20 cellular contexts compared by ENCODE assay signal in genomic region chr22:48188211-48188845, GRCh38.
DNase-seq lines count a peak whose midpoint lies in the region; ATAC-seq and TF ChIP-seq lines count a peak whose summit lies in the region.
"Had no signal": no experiment of that assay in that cellular context is flagged by ENCODE, and none has a peak within 500 bp of the region (broad histone marks: within the 10 kb centered on the region; RNA-seq: fewer than 3 reads in every experiment).

No MANE protein-coding gene starts in this region.

- H3K4me2 ChIP-seq in H9 (ENCODE audit: insufficient read depth, insufficient read length, low read length) = no peak overlapping the region

- H3K79me2 ChIP-seq in H9 (ENCODE audit: insufficient read depth, low read length) = no peaks in the 10 kb centered on the region

- H3T11ph ChIP-seq in H9 (ENCODE audit: low read length) = no peak overlapping the region

- no peaks in the 10 kb centered on the region for H3K79me1 ChIP-seq in H9 (ENCODE audit: insufficient read depth, low read depth, low read length, poor library complexity, severe bottlenecking)

- H3K14ac ChIP-seq in H9 (ENCODE audit: insufficient read depth, low read length) = no peak overlapping the region

- H3K56ac ChIP-seq in H9 (ENCODE audit: insufficient read length, low read depth, low read length) = no peak overlapping the region

- peaks cover 15% of the 10 kb centered on the region for H3K9me3 Mint-ChIP-seq in activated CD8-positive, alpha-beta T cell treated with anti-CD3 and anti-CD28 coated beads for 36 hours
- peaks cover 13% of the 10 kb centered on the region for H3K9me3 Mint-ChIP-seq in activated CD8-positive, alpha-beta T cell treated with anti-CD3 and anti-CD28 coated beads, Interleukin-2, amount 10 ng/mL, durations not matched to agents 7 days and 5 days (ENCODE audit: insufficient read depth)
- peaks cover 24 to 28% of the 10 kb centered on the region in 2 experiments for H3K9me3 Mint-ChIP-seq in H9
- H3K9me3 Mint-ChIP-seq in activated naive CD8-positive, alpha-beta T cell treated with anti-CD3 and anti-CD28 coated beads, Interleukin-2, amount 50 U/mL, for 24 hours = peaks cover 23% of the 10 kb centered on the region

- H2BK12ac ChIP-seq in H9 (ENCODE audit: insufficient read length, low read depth, low read length) = no peak overlapping the region

- no peak overlapping the region for H2BK15ac ChIP-seq in H9 (ENCODE audit: low read depth, low read length)

- peak; percentile 58 for ATAC-seq in activated CD8-positive, alpha-beta T cell treated with anti-CD3 and anti-CD28 coated beads for 36 hours
- ATAC-seq in activated CD8-positive, alpha-beta T cell treated with anti-CD3 and anti-CD28 coated beads, Interleukin-2, amount 10 ng/mL, durations not matched to agents 7 days and 5 days = no peak
- ATAC-seq in activated naive CD8-positive, alpha-beta T cell treated with anti-CD3 and anti-CD28 coated beads, Interleukin-2, amount 50 U/mL, for 24 hours = no peak
- no peak for ATAC-seq in HG02970 (IDR thresholded peaks at IDR 0.05; ENCODE audit: low FRiP score, unreplicated experiment)
- ATAC-seq: GM12878; heart left ventricle; stimulated activated memory B cell treated with anti-CD40 and anti-IgM and Interleukin-4, amounts not matched to agents 10 μg/mL and 1 μg/mL and 100 μg/mL, for 72 hours had no signal

- no peaks in the 10 kb centered on the region for H4K20me1 ChIP-seq in H9 (ENCODE audit: control insufficient read depth, insufficient read depth, insufficient read length)

- no peak overlapping the region for H2AFZ ChIP-seq in H9 (ENCODE audit: low read length)

- H3K27me3 Mint-ChIP-seq in activated CD8-positive, alpha-beta T cell treated with anti-CD3 and anti-CD28 coated beads for 36 hours = no peaks in the 10 kb centered on the region
- H3K27me3 Mint-ChIP-seq in activated CD8-positive, alpha-beta T cell treated with anti-CD3 and anti-CD28 coated beads, Interleukin-2, amount 10 ng/mL, durations not matched to agents 7 days and 5 days (ENCODE audit: low read depth) = peaks cover 3% of the 10 kb centered on the region
- 0 out of 2 replicates have a peak, but pooled peaks cover 2% of the 10 kb centered on the region for H3K27me3 Mint-ChIP-seq in H9 (ENCODE audit: low read depth)
- H3K27me3 Mint-ChIP-seq in activated naive CD8-positive, alpha-beta T cell treated with anti-CD3 and anti-CD28 coated beads, Interleukin-2, amount 50 U/mL, for 24 hours = peaks cover 7% of the 10 kb centered on the region
- H3K27me3 Mint-ChIP-seq: activated CD4-positive, alpha-beta T cell treated with anti-CD3 and anti-CD28 coated beads, Interleukin-2, amount 10 ng/mL, durations not matched to agents 24 days and 14 days; type B pancreatic cell had no signal

- POLR2A ChIA-PET in activated CD8-positive, alpha-beta T cell treated with anti-CD3 and anti-CD28 coated beads for 36 hours (lab: Charles Lee) = no interaction called here
- POLR2A ChIA-PET in activated CD8-positive, alpha-beta T cell treated with anti-CD3 and anti-CD28 coated beads, Interleukin-2, amount 10 ng/mL, durations not matched to agents 7 days and 5 days (lab: Charles Lee) = no interaction called here

- H3K4me1 Mint-ChIP-seq in activated CD8-positive, alpha-beta T cell treated with anti-CD3 and anti-CD28 coated beads for 36 hours (ENCODE audit: low read depth) = peaks cover 13% of the 10 kb centered on the region
- H3K4me1 Mint-ChIP-seq in activated CD8-positive, alpha-beta T cell treated with anti-CD3 and anti-CD28 coated beads, Interleukin-2, amount 10 ng/mL, durations not matched to agents 7 days and 5 days (ENCODE audit: low read depth) = peaks cover 13% of the 10 kb centered on the region
- peaks cover 17 to 19% of the 10 kb centered on the region in 2 experiments for H3K4me1 Mint-ChIP-seq in H9
- H3K4me1 Mint-ChIP-seq in activated naive CD8-positive, alpha-beta T cell treated with anti-CD3 and anti-CD28 coated beads, Interleukin-2, amount 50 U/mL, for 24 hours = no peaks in the 10 kb centered on the region
- H3K4me1 Mint-ChIP-seq: activated naive CD4-positive, alpha-beta T cell treated with anti-CD3 and anti-CD28 coated beads, Interleukin-2, amount 50 U/mL, for 24 hours; stimulated activated memory B cell treated with anti-CD40 and anti-IgM and Interleukin-4, amounts not matched to agents 10 μg/mL and 1 μg/mL and 100 μg/mL, for 72 hours had no signal

- no peak overlapping the region for H3K9ac ChIP-seq in H9 (ENCODE audit: extremely low read depth, insufficient read length, low read length)
- H3K9ac ChIP-seq: BLaER1 treated with 17β-estradiol and CSF1 and Interleukin-3, amounts not matched to agents 10 nM and 100 nM had no signal

- H2BK5ac ChIP-seq in H9 (ENCODE audit: insufficient read length, low read length) = no peak overlapping the region

- H4K91ac ChIP-seq in H9 (ENCODE audit: insufficient read length, low read depth, low read length) = no peak overlapping the region

- H2BK20ac ChIP-seq in H9 (ENCODE audit: low read depth, low read length, poor library complexity, severe bottlenecking) = no peak overlapping the region

- H4K8ac ChIP-seq in H9 (replicated peaks; ENCODE audit: insufficient read length, low read depth, low read length) = no peak overlapping the region

- H2BK120ac ChIP-seq in H9 (ENCODE audit: low read depth, low read length, poor library complexity, severe bottlenecking) = no peak overlapping the region

- no peak overlapping the region for H2AK5ac ChIP-seq in H9 (ENCODE audit: insufficient read length, low read length)

- H3K4me3 Mint-ChIP-seq in activated CD8-positive, alpha-beta T cell treated with anti-CD3 and anti-CD28 coated beads for 36 hours = no peak overlapping the region
- no peak overlapping the region for H3K4me3 Mint-ChIP-seq in activated CD8-positive, alpha-beta T cell treated with anti-CD3 and anti-CD28 coated beads, Interleukin-2, amount 10 ng/mL, durations not matched to agents 7 days and 5 days
- no peak overlapping the region; a peak in 1 of 5 replicates for H3K4me3 Mint-ChIP-seq in H9
- no peak overlapping the region for H3K4me3 Mint-ChIP-seq in activated naive CD8-positive, alpha-beta T cell treated with anti-CD3 and anti-CD28 coated beads, Interleukin-2, amount 50 U/mL, for 24 hours
- H3K4me3 Mint-ChIP-seq: activated CD4-positive, alpha-beta T cell treated with anti-CD3 and anti-CD28 coated beads, Interleukin-2, amount 10 ng/mL, durations not matched to agents 24 days and 14 days; activated naive CD4-positive, alpha-beta T cell treated with anti-CD3 and anti-CD28 coated beads, Interleukin-2, amount 50 U/mL, for 24 hours; stimulated activated memory B cell treated with anti-CD40 and anti-IgM and Interleukin-4, amounts not matched to agents 10 μg/mL and 1 μg/mL and 100 μg/mL, for 72 hours; type B pancreatic cell had no signal

- H3K23me2 ChIP-seq in H9 (ENCODE audit: insufficient read length, low read depth, low read length, poor library complexity, severe bottlenecking) = no peaks in the 10 kb centered on the region

- peaks cover 4% of the 10 kb centered on the region for H3K36me3 Mint-ChIP-seq in activated CD8-positive, alpha-beta T cell treated with anti-CD3 and anti-CD28 coated beads for 36 hours (ENCODE audit: low read depth)
- H3K36me3 Mint-ChIP-seq in activated CD8-positive, alpha-beta T cell treated with anti-CD3 and anti-CD28 coated beads, Interleukin-2, amount 10 ng/mL, durations not matched to agents 7 days and 5 days (ENCODE audit: low read depth) = no peaks in the 10 kb centered on the region
- peaks cover 0 to 19% (median 4%) of the 10 kb centered on the region in 3 experiments; a peak in 5 of 7 replicates for H3K36me3 Mint-ChIP-seq in H9 (ENCODE audit: insufficient read depth in 1 of 3, low read depth in 3 of 3)
- no peaks in the 10 kb centered on the region for H3K36me3 Mint-ChIP-seq in activated naive CD8-positive, alpha-beta T cell treated with anti-CD3 and anti-CD28 coated beads, Interleukin-2, amount 50 U/mL, for 24 hours (ENCODE audit: low read depth)
- H3K36me3 Mint-ChIP-seq: type B pancreatic cell had no signal

- H3K4me1 ChIP-seq in H9 (ENCODE audit: insufficient read depth, low read length) = no peaks in the 10 kb centered on the region
- H3K4me1 ChIP-seq: heart left ventricle had no signal

- no peaks in the 10 kb centered on the region for H3K9me3 ChIP-seq in H9 (ENCODE audit: control insufficient read depth, low read depth, low read length)

- no peak overlapping the region for H3K18ac ChIP-seq in H9 (ENCODE audit: insufficient read length, low read depth, low read length)

- DNase-seq in activated CD8-positive, alpha-beta T cell treated with anti-CD3 and anti-CD28 coated beads for 36 hours = peak; percentile 49
- no peak for DNase-seq in activated CD8-positive, alpha-beta T cell treated with anti-CD3 and anti-CD28 coated beads, Interleukin-2, amount 10 ng/mL, durations not matched to agents 7 days and 5 days
- DNase-seq in H9 (peak; percentile 22), NCI-H774 (lab: John Stamatoyannopoulos, UW) (no peak)
- peak; percentile 12 for DNase-seq in activated naive CD8-positive, alpha-beta T cell treated with anti-CD3 and anti-CD28 coated beads, Interleukin-2, amount 50 U/mL, for 24 hours
- peak; percentile 30 for DNase-seq in stimulated activated CD8-positive, alpha-beta memory T cell treated with anti-CD3 and anti-CD28 coated beads, Interleukin-4, amount 100 ng/mL, for 48 hours
- no peak for DNase-seq in NK-92 treated with Interleukin-12 subunit alpha and Interleukin-12 subunit beta, amount 100 ng/mL, for 24 hours (lab: John Stamatoyannopoulos, UW)
- DNase-seq: activated CD4-positive, alpha-beta T cell treated with anti-CD3 and anti-CD28 coated beads, Interleukin-2, amount 10 ng/mL, durations not matched to agents 24 days and 14 days; activated T-cell treated with anti-CD3 and anti-CD28 coated beads, Interleukin-2, amount 50 U/mL, for 1 hour; heart left ventricle; KBM-7; MV-4-11; NCI-H187; SW 1271 had no signal

- no peak overlapping the region for H3K23ac ChIP-seq in H9 (ENCODE audit: insufficient read length, low read depth, low read length)

- H3K27ac ChIP-seq in H9 (ENCODE audit: insufficient read length, low read depth, low read length) = no peak overlapping the region
- H3K27ac ChIP-seq: BLaER1 treated with 17β-estradiol and CSF1 and Interleukin-3, amounts not matched to agents 10 nM and 100 nM; heart left ventricle had no signal

- no peak overlapping the region for H4K5ac ChIP-seq in H9 (ENCODE audit: insufficient read length, low read depth, low read length)

- intact Hi-C loops in activated CD8-positive, alpha-beta T cell treated with anti-CD3 and anti-CD28 coated beads for 36 hours (cut with micrococcal nuclease) = no loop called here

- CTCF ChIA-PET in activated CD8-positive, alpha-beta T cell treated with anti-CD3 and anti-CD28 coated beads for 36 hours (lab: Charles Lee) = no interaction called here
- CTCF ChIA-PET in activated CD8-positive, alpha-beta T cell treated with anti-CD3 and anti-CD28 coated beads, Interleukin-2, amount 10 ng/mL, durations not matched to agents 7 days and 5 days (lab: Charles Lee) = no interaction called here

- no peak overlapping the region for H3K27ac Mint-ChIP-seq in activated CD8-positive, alpha-beta T cell treated with anti-CD3 and anti-CD28 coated beads for 36 hours
- H3K27ac Mint-ChIP-seq in activated CD8-positive, alpha-beta T cell treated with anti-CD3 and anti-CD28 coated beads, Interleukin-2, amount 10 ng/mL, durations not matched to agents 7 days and 5 days = no peak overlapping the region
- H3K27ac Mint-ChIP-seq in H9 = no peak overlapping the region; a peak in 1 of 7 replicates
- no peak overlapping the region for H3K27ac Mint-ChIP-seq in activated naive CD8-positive, alpha-beta T cell treated with anti-CD3 and anti-CD28 coated beads, Interleukin-2, amount 50 U/mL, for 24 hours
- H3K27ac Mint-ChIP-seq: activated CD4-positive, alpha-beta T cell treated with anti-CD3 and anti-CD28 coated beads, Interleukin-2, amount 10 ng/mL, durations not matched to agents 24 days and 14 days; activated naive CD4-positive, alpha-beta T cell treated with anti-CD3 and anti-CD28 coated beads, Interleukin-2, amount 50 U/mL, for 24 hours; stimulated activated memory B cell treated with anti-CD40 and anti-IgM and Interleukin-4, amounts not matched to agents 10 μg/mL and 1 μg/mL and 100 μg/mL, for 72 hours; type B pancreatic cell had no signal

- H3K27me3 ChIP-seq in H9 (ENCODE audit: insufficient read depth, low read length) = no peaks in the 10 kb centered on the region
- H3K27me3 ChIP-seq: BLaER1 treated with 17β-estradiol and CSF1 and Interleukin-3, amounts not matched to agents 10 nM and 100 nM had no signal

- no CpG with 5 or more reads among the region's 9 CpGs for WGBS in H9 (ENCODE audit: extremely low coverage, insufficient read length, low lambda C conversion rate)

- no peak for TF ChIP-seq CTCF in activated CD8-positive, alpha-beta T cell treated with anti-CD3 and anti-CD28 coated beads for 36 hours (IDR thresholded peaks at IDR 0.05)
- TF ChIP-seq CTCF in H9 (conservative IDR thresholded peaks at IDR 0.05) = no peak

- no peak overlapping the region for H3K4ac ChIP-seq in H9 (ENCODE audit: low read depth, low read length)

Comparison
In these comparisons a context has a peak if more than half of its experiments do, and no peak if none do; other contexts are left out.
1. DNase-seq: peak in activated CD8-positive, alpha-beta T cell treated with anti-CD3 and anti-CD28 coated beads for 36 hours (single experiment), H9 (single experiment), activated naive CD8-positive, alpha-beta T cell treated with anti-CD3 and anti-CD28 coated beads, Interleukin-2, amount 50 U/mL, for 24 hours (single experiment) and stimulated activated CD8-positive, alpha-beta memory T cell treated with anti-CD3 and anti-CD28 coated beads, Interleukin-4, amount 100 ng/mL, for 48 hours (single experiment); none in activated CD8-positive, alpha-beta T cell treated with anti-CD3 and anti-CD28 coated beads, Interleukin-2, amount 10 ng/mL, durations not matched to agents 7 days and 5 days (single experiment), NK-92 treated with Interleukin-12 subunit alpha and Interleukin-12 subunit beta, amount 100 ng/mL, for 24 hours (single experiment) and NCI-H774 (single experiment).